1 cellular context compared by ENCODE assay signal in genomic region chr17:48498168-48498840, GRCh38.
TF ChIP-seq lines count a peak whose summit lies in the region.

No MANE protein-coding gene starts in this region.

TF ChIP-seq in GM23338, 12 proteins besides CTCF, POLR2A, EP300 and RAD21 (continued from another document):
- TF ChIP-seq ZNF462 (CRISPR knock-in tag; IDR thresholded peaks at IDR 0.05) (no peak), NANOG (IDR thresholded peaks at IDR 0.05; ENCODE audit: borderline replicate concordance) (no peak), EZH2 (IDR thresholded peaks at IDR 0.05; ENCODE audit: low read depth, unreplicated experiment) (no peak), ETS1 (IDR thresholded peaks at IDR 0.05) (no peak), EZH2phosphoT487 (IDR thresholded peaks at IDR 0.05; ENCODE audit: unreplicated experiment) (no peak)
